In genomic region chr11:64315667-64316526, GRCh38 we compare ENCODE assay signal across 11 cellular contexts. TPM values are rescaled to one million over a fixed set of nuclear protein-coding genes. Genes with fewer than 3 reads are reported as not detected.
DNase-seq lines count a peak whose midpoint lies in the region; ATAC-seq and TF ChIP-seq lines count a peak whose summit lies in the region.
"Not testable (repeated sequence)": the region's sequence is repeated elsewhere in the genome, so short reads cannot be mapped to it uniquely, and the experiment has no call there.
"Had no signal": no experiment of that assay in that cellular context is flagged by ENCODE, and none has a peak within 500 bp of the region (broad histone marks: within the 10 kb centered on the region; RNA-seq: fewer than 3 reads in every experiment).

No MANE protein-coding gene starts in this region.

- ATAC-seq in CD4-positive, CD25-positive, alpha-beta regulatory T cell (ENCODE audit: low read depth in 2 of 2); Panc1; activated CD8-positive, alpha-beta T cell treated with anti-CD3 and anti-CD28 coated beads, Interleukin-2, amount 10 ng/mL, durations not matched to agents 7 days and 5 days; natural killer cell; stimulated activated memory B cell treated with anti-CD40 and anti-IgM and Interleukin-4, amounts not matched to agents 10 μg/mL and 1 μg/mL and 100 μg/mL, for 72 hours: not testable (repeated sequence)

- CTCF ChIA-PET in Panc1 (lab: Charles Lee): interaction anchor here (2.1 to 2.3 kb wide), 2 partner anchors 27 to 39 kb away, joined by 15 to 21 read pairs; no protein-coding TSS in a partner anchor
- CTCF ChIA-PET in activated CD8-positive, alpha-beta T cell treated with anti-CD3 and anti-CD28 coated beads, Interleukin-2, amount 10 ng/mL, durations not matched to agents 7 days and 5 days (lab: Charles Lee): interaction anchor here (1.0 to 5.3 kb wide), 6 partner anchors 13 to 133 kb away, joined by 3 to 137 read pairs (median 14); partner anchors contain the start of genes ESRRA and FERMT3

- not testable (repeated sequence) for DNase-seq in CD4-positive, CD25-positive, alpha-beta regulatory T cell; HL-60 (ENCODE audit: low read depth in 1 of 2, low spot score in 1 of 2); Panc1 (ENCODE audit: low read depth, low spot score); activated CD8-positive, alpha-beta T cell treated with anti-CD3 and anti-CD28 coated beads, Interleukin-2, amount 10 ng/mL, durations not matched to agents 7 days and 5 days; brain microvascular endothelial cell; glutamatergic neuron; natural killer cell

- H3K4me3 Mint-ChIP-seq in CD4-positive, CD25-positive, alpha-beta regulatory T cell: peak overlapping the region; percentile 93 to 97 (median 96)
- H3K4me3 Mint-ChIP-seq in activated CD8-positive, alpha-beta T cell treated with anti-CD3 and anti-CD28 coated beads, Interleukin-2, amount 10 ng/mL, durations not matched to agents 7 days and 5 days: peak overlapping the region; percentile 89
- H3K4me3 Mint-ChIP-seq in glutamatergic neuron (ENCODE audit: unreplicated experiment): peak overlapping the region; percentile 95
- peak overlapping the region; percentile 97 for H3K4me3 Mint-ChIP-seq in natural killer cell
- H3K4me3 Mint-ChIP-seq in stimulated activated memory B cell treated with anti-CD40 and anti-IgM and Interleukin-4, amounts not matched to agents 10 μg/mL and 1 μg/mL and 100 μg/mL, for 72 hours: peak overlapping the region; percentile 91

- peaks cover 31% of the 10 kb centered on the region for H3K4me1 ChIP-seq in CD4-positive, CD25-positive, alpha-beta regulatory T cell (ENCODE audit: control insufficient read depth, insufficient read depth, low read length, poor library complexity, severe bottlenecking)
- peaks cover 33% of the 10 kb centered on the region for H3K4me1 ChIP-seq in Panc1 (ENCODE audit: control insufficient read depth, insufficient read depth, low read length)

- not testable (repeated sequence) for H3K9me3 ChIP-seq in CD4-positive, CD25-positive, alpha-beta regulatory T cell (ENCODE audit: control insufficient read depth in 2 of 2, low read length in 2 of 2); Panc1 (ENCODE audit: control insufficient read depth, insufficient read depth, low read depth, low read length)

- peaks cover 0 to 57% (median 32%) of the 10 kb centered on the region in 4 donors for H3K4me1 Mint-ChIP-seq in CD4-positive, CD25-positive, alpha-beta regulatory T cell
- H3K4me1 Mint-ChIP-seq in activated CD8-positive, alpha-beta T cell treated with anti-CD3 and anti-CD28 coated beads, Interleukin-2, amount 10 ng/mL, durations not matched to agents 7 days and 5 days (ENCODE audit: low read depth): peaks cover 57% of the 10 kb centered on the region
- H3K4me1 Mint-ChIP-seq in glutamatergic neuron (ENCODE audit: low read depth, unreplicated experiment) (peaks cover 22% of the 10 kb centered on the region), natural killer cell (peaks cover 53 to 54% of the 10 kb centered on the region in 2 donors)
- peaks cover 44% of the 10 kb centered on the region for H3K4me1 Mint-ChIP-seq in stimulated activated memory B cell treated with anti-CD40 and anti-IgM and Interleukin-4, amounts not matched to agents 10 μg/mL and 1 μg/mL and 100 μg/mL, for 72 hours

- peak overlapping the region; percentile 98 for H3K27ac ChIP-seq in CD4-positive, CD25-positive, alpha-beta regulatory T cell (ENCODE audit: insufficient read depth, low read length, poor library complexity, severe bottlenecking)
- peak overlapping the region; percentile 96 for H3K27ac ChIP-seq in HL-60 (replicated peaks)
- H3K27ac ChIP-seq in Panc1 (ENCODE audit: low read length): peak overlapping the region; percentile 100
- H3K27ac ChIP-seq in brain microvascular endothelial cell: not testable (repeated sequence)

- not testable (repeated sequence) for H3K27me3 ChIP-seq in CD4-positive, CD25-positive, alpha-beta regulatory T cell (ENCODE audit: control insufficient read depth, insufficient read depth, low read length); HL-60 (ENCODE audit: insufficient read depth, poor library complexity, severe bottlenecking); Panc1 (ENCODE audit: control insufficient read depth, insufficient read depth, low read length); brain microvascular endothelial cell (replicated peaks)

- intact Hi-C loops in Panc1 (cut with micrococcal nuclease; ENCODE audit: unreplicated experiment): not testable (repeated sequence)
- intact Hi-C loops in natural killer cell (cut with micrococcal nuclease): loop anchor here (5.0 kb wide), 1 partner anchor 129 kb away; the partner anchor contains the start of gene STIP1

- not testable (repeated sequence) for H3K4me3 ChIP-seq in CD4-positive, CD25-positive, alpha-beta regulatory T cell (ENCODE audit: low read depth, low read length)
- H3K4me3 ChIP-seq in HL-60 (replicated peaks; ENCODE audit: insufficient read depth, low read length): peak overlapping the region; percentile 92
- peak overlapping the region; percentile 74 to 77 for H3K4me3 ChIP-seq in Panc1 (ENCODE audit: low read depth in 2 of 2, low read length in 2 of 2)
- peak overlapping the region; percentile 3 for H3K4me3 ChIP-seq in brain microvascular endothelial cell (ENCODE audit: low read depth, low read length)

- H3K9me3 Mint-ChIP-seq in CD4-positive, CD25-positive, alpha-beta regulatory T cell; activated CD8-positive, alpha-beta T cell treated with anti-CD3 and anti-CD28 coated beads, Interleukin-2, amount 10 ng/mL, durations not matched to agents 7 days and 5 days (ENCODE audit: insufficient read depth); natural killer cell; stimulated activated memory B cell treated with anti-CD40 and anti-IgM and Interleukin-4, amounts not matched to agents 10 μg/mL and 1 μg/mL and 100 μg/mL, for 72 hours: not testable (repeated sequence)
- peaks cover 12% of the 10 kb centered on the region for H3K9me3 Mint-ChIP-seq in glutamatergic neuron (ENCODE audit: unreplicated experiment)

- peak overlapping the region; percentile 99 to 100 (median 100) for H3K27ac Mint-ChIP-seq in CD4-positive, CD25-positive, alpha-beta regulatory T cell
- H3K27ac Mint-ChIP-seq in activated CD8-positive, alpha-beta T cell treated with anti-CD3 and anti-CD28 coated beads, Interleukin-2, amount 10 ng/mL, durations not matched to agents 7 days and 5 days: peak overlapping the region; percentile 100
- not testable (repeated sequence) for H3K27ac Mint-ChIP-seq in glutamatergic neuron (ENCODE audit: unreplicated experiment)
- peak overlapping the region; percentile 88 to 99 for H3K27ac Mint-ChIP-seq in natural killer cell
- H3K27ac Mint-ChIP-seq in stimulated activated memory B cell treated with anti-CD40 and anti-IgM and Interleukin-4, amounts not matched to agents 10 μg/mL and 1 μg/mL and 100 μg/mL, for 72 hours: peak overlapping the region; percentile 99

- H3K27me3 Mint-ChIP-seq in CD4-positive, CD25-positive, alpha-beta regulatory T cell; activated CD8-positive, alpha-beta T cell treated with anti-CD3 and anti-CD28 coated beads, Interleukin-2, amount 10 ng/mL, durations not matched to agents 7 days and 5 days (ENCODE audit: low read depth); natural killer cell (ENCODE audit: low read depth in 2 of 2); stimulated activated memory B cell treated with anti-CD40 and anti-IgM and Interleukin-4, amounts not matched to agents 10 μg/mL and 1 μg/mL and 100 μg/mL, for 72 hours: not testable (repeated sequence)
- peaks cover 18% of the 10 kb centered on the region for H3K27me3 Mint-ChIP-seq in glutamatergic neuron (ENCODE audit: unreplicated experiment)

- not testable (repeated sequence) for TF ChIP-seq CTCF in HL-60 (IDR thresholded peaks at IDR 0.05; ENCODE audit: insufficient read depth, low read length); Panc1 (IDR thresholded peaks at IDR 0.05); brain microvascular endothelial cell (IDR thresholded peaks at IDR 0.05; ENCODE audit: low read depth, low read length, missing control alignments); glutamatergic neuron (IDR thresholded peaks at IDR 0.05; ENCODE audit: partially characterized antibody, unreplicated experiment); natural killer cell (IDR thresholded peaks at IDR 0.05)

- peaks cover 22% of the 10 kb centered on the region for H3K36me3 Mint-ChIP-seq in CD4-positive, CD25-positive, alpha-beta regulatory T cell
- peaks cover 45% of the 10 kb centered on the region for H3K36me3 Mint-ChIP-seq in activated CD8-positive, alpha-beta T cell treated with anti-CD3 and anti-CD28 coated beads, Interleukin-2, amount 10 ng/mL, durations not matched to agents 7 days and 5 days (ENCODE audit: low read depth)
- not testable (repeated sequence) for H3K36me3 Mint-ChIP-seq in glutamatergic neuron (ENCODE audit: unreplicated experiment); natural killer cell
- peaks cover 31% of the 10 kb centered on the region for H3K36me3 Mint-ChIP-seq in stimulated activated memory B cell treated with anti-CD40 and anti-IgM and Interleukin-4, amounts not matched to agents 10 μg/mL and 1 μg/mL and 100 μg/mL, for 72 hours

- POLR2A ChIA-PET in Panc1 (lab: Charles Lee): interaction anchor here (1.1 kb wide), 1 partner anchor 16 kb away, joined by 3 read pairs; no protein-coding TSS in a partner anchor
- POLR2A ChIA-PET in activated CD8-positive, alpha-beta T cell treated with anti-CD3 and anti-CD28 coated beads, Interleukin-2, amount 10 ng/mL, durations not matched to agents 7 days and 5 days (lab: Charles Lee): interaction anchor here (2.5 to 3.9 kb wide), 5 partner anchors 10 to 109 kb away, joined by 18 to 44 read pairs (median 37); partner anchors contain the start of genes CCDC88B, ESRRA and FERMT3

- not testable (repeated sequence) for BruUV-seq in Panc1 (replicated peaks; lab: Mats Ljungman, UMichigan)

- H3K36me3 ChIP-seq in CD4-positive, CD25-positive, alpha-beta regulatory T cell (ENCODE audit: control insufficient read depth, insufficient read depth, low read length); Panc1 (ENCODE audit: control insufficient read depth, insufficient read depth, low read length): not testable (repeated sequence)
- H3K36me3 ChIP-seq in brain microvascular endothelial cell (replicated peaks): peaks cover 20% of the 10 kb centered on the region

- in situ Hi-C loops in Panc1 (cut with HindIII; ENCODE audit: low pct_unique_long_range_greater_than_20kb, low sequenced_read_pairs); brain microvascular endothelial cell (cut with HindIII; ENCODE audit: low pct_ligation_motif_present, low sequenced_read_pairs): not testable (repeated sequence)

RNA-seq across cellular contexts. Expression of gene TRMT112, which starts 1.5 kb away (rescaled TPM):
- 95.6 TPM for total RNA-seq in CD4-positive, CD25-positive, alpha-beta regulatory T cell
- 100 to 1,000 TPM; 418 to 512 (median 480) TPM for polyA plus RNA-seq in CD4-positive, CD25-positive, alpha-beta regulatory T cell
- total RNA-seq in Panc1 (2021; ENCODE audit: unreplicated experiment) (341 TPM), glutamatergic neuron (ENCODE audit: unreplicated experiment) (93.1 TPM), natural killer cell (100 to 1,000 TPM in 2 of 3 donors, 10 to 100 TPM in 1; 98.4 to 106 (median 105) TPM)
- 654 TPM for polyA plus RNA-seq in Panc1 (2012; ENCODE audit: insufficient read length)
- 100 to 1,000 TPM; 154 to 165 TPM for total RNA-seq in activated CD8-positive, alpha-beta T cell treated with anti-CD3 and anti-CD28 coated beads, Interleukin-2, amount 10 ng/mL, durations not matched to agents 7 days and 5 days

RNA-seq across cellular contexts. Expression of gene PRDX5, which starts 2.0 kb away (rescaled TPM):
- 40.1 TPM for total RNA-seq in CD4-positive, CD25-positive, alpha-beta regulatory T cell
- 100 to 1,000 TPM; 170 to 217 (median 187) TPM for polyA plus RNA-seq in CD4-positive, CD25-positive, alpha-beta regulatory T cell
- total RNA-seq in Panc1 (2021; ENCODE audit: unreplicated experiment) (492 TPM), glutamatergic neuron (ENCODE audit: unreplicated experiment) (418 TPM), natural killer cell (100 to 1,000 TPM in 1 of 3 donors, 10 to 100 TPM in 2; 85.9 to 104 (median 88.8) TPM)
- polyA plus RNA-seq in Panc1 (2012; ENCODE audit: insufficient read length): 1,326 TPM
- total RNA-seq in activated CD8-positive, alpha-beta T cell treated with anti-CD3 and anti-CD28 coated beads, Interleukin-2, amount 10 ng/mL, durations not matched to agents 7 days and 5 days: 100 to 1,000 TPM; 102 to 106 TPM

RNA-seq across cellular contexts. Expression of gene ESRRA, which starts 10.6 kb away (rescaled TPM):
- total RNA-seq in CD4-positive, CD25-positive, alpha-beta regulatory T cell: 28.6 TPM
- 1 to 10 TPM; 6.0 to 7.4 (median 6.4) TPM for polyA plus RNA-seq in CD4-positive, CD25-positive, alpha-beta regulatory T cell
- total RNA-seq in Panc1 (2021; ENCODE audit: unreplicated experiment): 81.6 TPM
- polyA plus RNA-seq in Panc1 (2012; ENCODE audit: insufficient read length): 60.2 TPM
- 10 to 100 TPM; 42.7 to 43.2 TPM for total RNA-seq in activated CD8-positive, alpha-beta T cell treated with anti-CD3 and anti-CD28 coated beads, Interleukin-2, amount 10 ng/mL, durations not matched to agents 7 days and 5 days
- 69.9 TPM for total RNA-seq in glutamatergic neuron (ENCODE audit: unreplicated experiment)
- 10 to 100 TPM; 47.1 to 51.3 (median 50.0) TPM for total RNA-seq in natural killer cell

RNA-seq across cellular contexts. Expression of gene CATSPERZ, which starts 15.7 kb away (rescaled TPM):
- not detected for total RNA-seq in CD4-positive, CD25-positive, alpha-beta regulatory T cell
- polyA plus RNA-seq in CD4-positive, CD25-positive, alpha-beta regulatory T cell: not detected
- total RNA-seq in Panc1 (2021; ENCODE audit: unreplicated experiment) (0.64 TPM), glutamatergic neuron (ENCODE audit: unreplicated experiment) (not detected), natural killer cell (under 1 TPM in 2 of 3 donors, not detected in 1; 0.80 to 0.90 TPM)
- 3.0 TPM for polyA plus RNA-seq in Panc1 (2012; ENCODE audit: insufficient read length)
- not detected for total RNA-seq in activated CD8-positive, alpha-beta T cell treated with anti-CD3 and anti-CD28 coated beads, Interleukin-2, amount 10 ng/mL, durations not matched to agents 7 days and 5 days
- total RNA-seq: activated CD8-positive, alpha-beta memory T cell treated with anti-CD3 and anti-CD28 coated beads for 36 hours; left lung; subcutaneous adipose tissue had no signal

RNA-seq across cellular contexts. Expression of gene CCDC88B, which starts 24.1 kb away (rescaled TPM):
- 144 TPM for total RNA-seq in CD4-positive, CD25-positive, alpha-beta regulatory T cell
- 10 to 100 TPM in 2 of 4 donors, 1 to 10 TPM in 2; 7.4 to 11.7 (median 9.7) TPM for polyA plus RNA-seq in CD4-positive, CD25-positive, alpha-beta regulatory T cell
- 17.1 TPM for total RNA-seq in Panc1 (2021; ENCODE audit: unreplicated experiment)
- 36.1 TPM for polyA plus RNA-seq in Panc1 (2012; ENCODE audit: insufficient read length)
- 100 to 1,000 TPM; 127 TPM for total RNA-seq in activated CD8-positive, alpha-beta T cell treated with anti-CD3 and anti-CD28 coated beads, Interleukin-2, amount 10 ng/mL, durations not matched to agents 7 days and 5 days
- 83.6 TPM for total RNA-seq in glutamatergic neuron (ENCODE audit: unreplicated experiment)
- 100 to 1,000 TPM; 262 to 276 (median 272) TPM for total RNA-seq in natural killer cell
